In the genomic region with DNA sequence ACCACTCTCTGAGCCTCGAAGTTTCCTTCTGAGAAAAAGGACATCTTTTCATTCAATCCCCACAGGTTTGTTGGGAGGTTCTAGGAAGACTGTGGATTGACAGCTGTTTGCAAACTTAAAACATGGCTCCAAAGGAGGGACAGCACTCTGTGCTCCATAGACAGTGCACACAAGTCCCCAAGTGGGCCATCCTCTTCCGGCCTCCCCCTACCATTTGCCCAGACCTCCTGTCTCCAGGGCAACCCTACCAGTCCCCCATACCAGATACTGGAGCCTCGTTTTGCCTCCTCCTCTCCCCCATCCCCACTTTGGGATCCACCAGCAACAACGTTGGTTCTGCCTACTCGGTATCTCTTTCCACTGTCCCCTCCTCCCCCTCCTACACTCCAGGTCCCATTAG, we compare ENCODE assay signal across 5 cellular contexts.
"Had no signal": no experiment of that assay in that cellular context is flagged by ENCODE, and none has a peak within 500 bp of the region (broad histone marks: within the 10 kb centered on the region; RNA-seq: fewer than 3 reads in every experiment).

No MANE protein-coding gene starts in this region.

- DNase-seq: H9, HCEC 1CT had no signal

- H3K4me1 Mint-ChIP-seq: GM23338, IgD-negative memory B cell had no signal

- H3K27ac Mint-ChIP-seq: GM23338, H9, IgD-negative memory B cell had no signal

- H3K4me3 Mint-ChIP-seq: GM23338, H9 had no signal

- H3K9me3 Mint-ChIP-seq: GM23338, H9, IgD-negative memory B cell had no signal

- H3K4me3 ChIP-seq: GM23338 had no signal

- ATAC-seq: GM23338, HepG2 had no signal
